22 cellular contexts compared by ENCODE assay signal in genomic region chr3:127446756-127447155, GRCh38.
A peak's percentile ranks its signal among the peaks of the same experiment; 100 is the strongest.
DNase-seq lines count a peak whose midpoint lies in the region; ATAC-seq and TF ChIP-seq lines count a peak whose summit lies in the region.
"Had no signal": no experiment of that assay in that cellular context is flagged by ENCODE, and none has a peak within 500 bp of the region (broad histone marks: within the 10 kb centered on the region; RNA-seq: fewer than 3 reads in every experiment).

No MANE protein-coding gene starts in this region.

- TF ChIP-seq EP300 in sigmoid colon (IDR thresholded peaks at IDR 0.05): no peak

- H3K27ac Mint-ChIP-seq in activated naive CD8-positive, alpha-beta T cell treated with anti-CD3 and anti-CD28 coated beads, Interleukin-2, amount 10 ng/mL, durations not matched to agents 7 days and 5 days: no peak overlapping the region
- no peak overlapping the region for H3K27ac Mint-ChIP-seq in activated naive CD8-positive, alpha-beta T cell treated with anti-CD3 and anti-CD28 coated beads, Interleukin-2, amount 50 U/mL, for 24 hours
- no peak overlapping the region for H3K27ac Mint-ChIP-seq in mesothelial cell of epicardium
- H3K27ac Mint-ChIP-seq: CD4-positive, alpha-beta T cell had no signal

- no peak for ATAC-seq in activated naive CD8-positive, alpha-beta T cell treated with anti-CD3 and anti-CD28 coated beads, Interleukin-2, amount 10 ng/mL, durations not matched to agents 7 days and 5 days (ENCODE audit: low read depth)
- no peak for ATAC-seq in activated naive CD8-positive, alpha-beta T cell treated with anti-CD3 and anti-CD28 coated beads, Interleukin-2, amount 50 U/mL, for 24 hours
- ATAC-seq in HG03521 (IDR thresholded peaks at IDR 0.05; ENCODE audit: unreplicated experiment): no peak
- ATAC-seq: K562 had no signal

- no peaks in the 10 kb centered on the region for H3K27me3 ChIP-seq in Peyer's patch
- peaks cover 0 to 39% (median 12%) of the 10 kb centered on the region in 3 donors for H3K27me3 ChIP-seq in sigmoid colon
- H3K27me3 ChIP-seq: BE2C had no signal

- no peaks in the 10 kb centered on the region for H3K36me3 Mint-ChIP-seq in activated naive CD8-positive, alpha-beta T cell treated with anti-CD3 and anti-CD28 coated beads, Interleukin-2, amount 10 ng/mL, durations not matched to agents 7 days and 5 days
- no peaks in the 10 kb centered on the region for H3K36me3 Mint-ChIP-seq in activated naive CD8-positive, alpha-beta T cell treated with anti-CD3 and anti-CD28 coated beads, Interleukin-2, amount 50 U/mL, for 24 hours (ENCODE audit: low read depth)
- H3K36me3 Mint-ChIP-seq in mesothelial cell of epicardium: no peaks in the 10 kb centered on the region

- WGBS in sigmoid colon, 2 donors: 78 to 96% methylated on average over 4 of the region's 4 CpGs

- H3K36me3 ChIP-seq in Peyer's patch (no peaks in the 10 kb centered on the region), sigmoid colon (no peaks in the 10 kb centered on the region)
- H3K36me3 ChIP-seq: BE2C had no signal

- TF ChIP-seq CTCF in Peyer's patch (IDR thresholded peaks at IDR 0.05) (no peak), mesothelial cell of epicardium (IDR thresholded peaks at IDR 0.05; ENCODE audit: unreplicated experiment) (no peak), sigmoid colon (IDR thresholded peaks at IDR 0.05) (no peak)

- H3K27ac ChIP-seq in Peyer's patch (no peak overlapping the region), sigmoid colon (no peak overlapping the region)

- H3K4me3 ChIP-seq in Peyer's patch (no peak overlapping the region), sigmoid colon (no peak overlapping the region)
- H3K4me3 ChIP-seq: K562 had no signal

- no peaks in the 10 kb centered on the region for H3K9me3 Mint-ChIP-seq in activated naive CD8-positive, alpha-beta T cell treated with anti-CD3 and anti-CD28 coated beads, Interleukin-2, amount 10 ng/mL, durations not matched to agents 7 days and 5 days
- H3K9me3 Mint-ChIP-seq in activated naive CD8-positive, alpha-beta T cell treated with anti-CD3 and anti-CD28 coated beads, Interleukin-2, amount 50 U/mL, for 24 hours: no peaks in the 10 kb centered on the region
- H3K9me3 Mint-ChIP-seq in mesothelial cell of epicardium: no peaks in the 10 kb centered on the region
- H3K9me3 Mint-ChIP-seq: CD4-positive, alpha-beta T cell had no signal

- intact Hi-C loops in sigmoid colon (cut with DNase I): no loop called here

- H3K9me3 ChIP-seq in Peyer's patch (no peaks in the 10 kb centered on the region), sigmoid colon (no peaks in the 10 kb centered on the region)
- H3K9me3 ChIP-seq: BE2C, Caco-2 had no signal

- no peak overlapping the region for H3K4me3 Mint-ChIP-seq in activated naive CD8-positive, alpha-beta T cell treated with anti-CD3 and anti-CD28 coated beads, Interleukin-2, amount 10 ng/mL, durations not matched to agents 7 days and 5 days
- no peak overlapping the region for H3K4me3 Mint-ChIP-seq in activated naive CD8-positive, alpha-beta T cell treated with anti-CD3 and anti-CD28 coated beads, Interleukin-2, amount 50 U/mL, for 24 hours
- no peak overlapping the region for H3K4me3 Mint-ChIP-seq in mesothelial cell of epicardium
- H3K4me3 Mint-ChIP-seq: CD4-positive, alpha-beta T cell had no signal

- POLR2A ChIA-PET in activated naive CD8-positive, alpha-beta T cell treated with anti-CD3 and anti-CD28 coated beads, Interleukin-2, amount 10 ng/mL, durations not matched to agents 7 days and 5 days (lab: Charles Lee): no interaction called here

- H3K4me1 ChIP-seq in Peyer's patch (no peaks in the 10 kb centered on the region), sigmoid colon (no peaks in the 10 kb centered on the region)
- H3K4me1 ChIP-seq: BE2C, Caco-2 had no signal

- H3K27me3 Mint-ChIP-seq in activated naive CD8-positive, alpha-beta T cell treated with anti-CD3 and anti-CD28 coated beads, Interleukin-2, amount 10 ng/mL, durations not matched to agents 7 days and 5 days: peaks cover 4% of the 10 kb centered on the region
- peaks cover 6% of the 10 kb centered on the region for H3K27me3 Mint-ChIP-seq in activated naive CD8-positive, alpha-beta T cell treated with anti-CD3 and anti-CD28 coated beads, Interleukin-2, amount 50 U/mL, for 24 hours
- peaks cover 61% of the 10 kb centered on the region for H3K27me3 Mint-ChIP-seq in mesothelial cell of epicardium (ENCODE audit: low read depth)

- H3K4me1 Mint-ChIP-seq in activated naive CD8-positive, alpha-beta T cell treated with anti-CD3 and anti-CD28 coated beads, Interleukin-2, amount 10 ng/mL, durations not matched to agents 7 days and 5 days: no peaks in the 10 kb centered on the region
- no peaks in the 10 kb centered on the region for H3K4me1 Mint-ChIP-seq in activated naive CD8-positive, alpha-beta T cell treated with anti-CD3 and anti-CD28 coated beads, Interleukin-2, amount 50 U/mL, for 24 hours
- H3K4me1 Mint-ChIP-seq in mesothelial cell of epicardium: no peaks in the 10 kb centered on the region

- TF ChIP-seq POLR2A in Peyer's patch (IDR thresholded peaks at IDR 0.05) (no peak), sigmoid colon (IDR thresholded peaks at IDR 0.05) (no peak)

- peak; percentile 1 for DNase-seq in activated naive CD8-positive, alpha-beta T cell treated with anti-CD3 and anti-CD28 coated beads, Interleukin-2, amount 10 ng/mL, durations not matched to agents 7 days and 5 days
- no peak for DNase-seq in activated naive CD8-positive, alpha-beta T cell treated with anti-CD3 and anti-CD28 coated beads, Interleukin-2, amount 50 U/mL, for 24 hours
- DNase-seq in Peyer's patch (peak in 2 of 3 donors; percentile 2 to 7), mesothelial cell of epicardium (ENCODE audit: low spot score in 2 of 2, unreplicated experiment in 2 of 2) (peak; percentile 6 to 7), sigmoid colon (peak; percentile 40), occipital lobe (lab: John Stamatoyannopoulos, UW) (no peak), HCEC 1CT (no peak)
- DNase-seq: DMS153; GDM1; H7; NCI-H1092 treated with DMSO at 0.1 percent for 48 hours; NCI-H146; NCI-H2081; NCI-H510A; NCI-H748 treated with DMSO at 0.1 percent for 48 hours; NK-92 treated with Interleukin-12 subunit alpha and Interleukin-12 subunit beta, amount 100 ng/mL, for 24 hours; SIG-M5 had no signal

Comparison
In these comparisons a context has a peak if more than half of its experiments do, and no peak if none do; other contexts are left out.
1. DNase-seq: peak in activated naive CD8-positive, alpha-beta T cell treated with anti-CD3 and anti-CD28 coated beads, Interleukin-2, amount 10 ng/mL, durations not matched to agents 7 days and 5 days (single experiment), Peyer's patch (2 of 3), mesothelial cell of epicardium (2 of 2) and sigmoid colon (single experiment); none in activated naive CD8-positive, alpha-beta T cell treated with anti-CD3 and anti-CD28 coated beads, Interleukin-2, amount 50 U/mL, for 24 hours (single experiment), occipital lobe (single experiment) and HCEC 1CT (single experiment).